ENCODE assay signal across 9 cellular contexts in genomic region chr2:69309336-69310048, GRCh38.
A peak's percentile ranks its signal among the peaks of the same experiment; 100 is the strongest.
DNase-seq lines count a peak whose midpoint lies in the region; ATAC-seq and TF ChIP-seq lines count a peak whose summit lies in the region.
"Had no signal": no experiment of that assay in that cellular context is flagged by ENCODE, and none has a peak within 500 bp of the region (broad histone marks: within the 10 kb centered on the region; RNA-seq: fewer than 3 reads in every experiment).

No MANE protein-coding gene starts in this region.

- peaks cover 2% of the 10 kb centered on the region; the same call in 1 of the 2 replicates for H3K4me1 ChIP-seq in HEK293 (ENCODE audit: control insufficient read depth, insufficient read depth, low read length)
- H3K4me1 ChIP-seq in left ventricle myocardium inferior, result peaks cover 48% of the 10 kb centered on the region

- POLR2A ChIA-PET in HEK293 (lab: Yijun Ruan, JAX), result no interaction called here
- POLR2A ChIA-PET in activated CD4-positive, alpha-beta memory T cell treated with anti-CD3 and anti-CD28 coated beads, Interleukin-2, amount 10 ng/mL, durations not matched to agents 7 days and 5 days (lab: Charles Lee), result no interaction called here

- no peak overlapping the region for H3K4me3 ChIP-seq in HEK293 (ENCODE audit: low read depth, low read length)
- H3K4me3 ChIP-seq in left ventricle myocardium inferior, result no peak overlapping the region
- H3K4me3 ChIP-seq: SJCRH30 had no signal

- no peak for TF ChIP-seq CTCF in HEK293 (tag by site-specific recombination; IDR thresholded peaks at IDR 0.05)
- TF ChIP-seq CTCF in left ventricle myocardium inferior (IDR thresholded peaks at IDR 0.05; ENCODE audit: borderline replicate concordance), result no peak

- H3K27ac ChIP-seq in HEK293 (ENCODE audit: extremely low read depth, low read depth, low read length) (no peak overlapping the region), left ventricle myocardium inferior (replicated peaks) (peak overlapping the region; percentile 68)
- H3K27ac ChIP-seq: SJCRH30 had no signal

- no peak overlapping the region for H3K4me3 Mint-ChIP-seq in T-helper 17 cell
- no peak overlapping the region for H3K4me3 Mint-ChIP-seq in activated CD4-positive, alpha-beta memory T cell treated with anti-CD3 and anti-CD28 coated beads, Interleukin-2, amount 10 ng/mL, durations not matched to agents 7 days and 5 days

- DNase-seq in T-helper 17 cell (no peak), left ventricle myocardium inferior (peak; percentile 31), smooth muscle cell of the brain vasculature (ENCODE audit: low read depth, low spot score) (peak; percentile 40), SKM-1 (lab: John Stamatoyannopoulos, UW; ENCODE audit: unreplicated experiment) (no peak), SK-N-DZ (ENCODE audit: low spot score) (no peak)
- DNase-seq in activated CD4-positive, alpha-beta memory T cell treated with anti-CD3 and anti-CD28 coated beads, Interleukin-2, amount 10 ng/mL, durations not matched to agents 7 days and 5 days, result no peak

- peaks cover 2% of the 10 kb centered on the region for H3K36me3 Mint-ChIP-seq in T-helper 17 cell (ENCODE audit: low read depth)
- no peaks in the 10 kb centered on the region for H3K36me3 Mint-ChIP-seq in activated CD4-positive, alpha-beta memory T cell treated with anti-CD3 and anti-CD28 coated beads, Interleukin-2, amount 10 ng/mL, durations not matched to agents 7 days and 5 days (ENCODE audit: low read depth)

- no peaks in the 10 kb centered on the region for H3K9me3 Mint-ChIP-seq in activated CD4-positive, alpha-beta memory T cell treated with anti-CD3 and anti-CD28 coated beads, Interleukin-2, amount 10 ng/mL, durations not matched to agents 7 days and 5 days

- intact Hi-C loops in left ventricle myocardium inferior (cut with micrococcal nuclease), result loop anchor here (5.0 kb wide), 1 partner anchor 282 kb away; no protein-coding TSS in a partner anchor

- peak overlapping the region; percentile 81 for H3K27ac Mint-ChIP-seq in T-helper 17 cell
- no peak overlapping the region for H3K27ac Mint-ChIP-seq in activated CD4-positive, alpha-beta memory T cell treated with anti-CD3 and anti-CD28 coated beads, Interleukin-2, amount 10 ng/mL, durations not matched to agents 7 days and 5 days

- H3K4me1 Mint-ChIP-seq in T-helper 17 cell, result peaks cover 34% of the 10 kb centered on the region
- H3K4me1 Mint-ChIP-seq in activated CD4-positive, alpha-beta memory T cell treated with anti-CD3 and anti-CD28 coated beads, Interleukin-2, amount 10 ng/mL, durations not matched to agents 7 days and 5 days, result peaks cover 17% of the 10 kb centered on the region

- H3K36me3 ChIP-seq in HEK293 (ENCODE audit: control insufficient read depth in 2 of 2, insufficient read depth in 1 of 2, low read length in 2 of 2) (no peaks in the 10 kb centered on the region), left ventricle myocardium inferior (peaks cover 10% of the 10 kb centered on the region)
- H3K36me3 ChIP-seq: SJCRH30 had no signal

- H3K9me3 ChIP-seq in HEK293 (ENCODE audit: control insufficient read depth, insufficient read depth, low read depth, low read length), result no peaks in the 10 kb centered on the region
- no peaks in the 10 kb centered on the region for H3K9me3 ChIP-seq in T-helper 17 cell (ENCODE audit: control insufficient read depth, low read length, poor library complexity, severe bottlenecking)
- H3K9me3 ChIP-seq in left ventricle myocardium inferior (replicated peaks), result peaks cover 11% of the 10 kb centered on the region

- CTCF ChIA-PET in HEK293 (lab: Yijun Ruan, JAX), result interaction anchor here (0.6 to 4.3 kb wide), 4 partner anchors 14 to 366 kb away, joined by 4 to 29 read pairs (median 20); partner anchors contain the start of gene ANTXR1
- CTCF ChIA-PET in activated CD4-positive, alpha-beta memory T cell treated with anti-CD3 and anti-CD28 coated beads, Interleukin-2, amount 10 ng/mL, durations not matched to agents 7 days and 5 days (lab: Charles Lee), result no interaction called here

- peaks cover 16% of the 10 kb centered on the region for H3K27me3 Mint-ChIP-seq in T-helper 17 cell
- peaks cover 23% of the 10 kb centered on the region for H3K27me3 Mint-ChIP-seq in activated CD4-positive, alpha-beta memory T cell treated with anti-CD3 and anti-CD28 coated beads, Interleukin-2, amount 10 ng/mL, durations not matched to agents 7 days and 5 days

- peak; percentile 9 for ATAC-seq in T-helper 17 cell
- ATAC-seq in HG02852 (IDR thresholded peaks at IDR 0.05; ENCODE audit: unreplicated experiment), result no peak

- H3K27me3 ChIP-seq in left ventricle myocardium inferior (ENCODE audit: low read depth), result peaks cover 18% of the 10 kb centered on the region
- H3K27me3 ChIP-seq: SJCRH30 had no signal

TF ChIP-seq in HEK293, 187 proteins besides CTCF, POLR2A, EP300 and RAD21:
- no peak for TF ChIP-seq WT1 (tag by site-specific recombination; IDR thresholded peaks at IDR 0.05)
- no peak for TF ChIP-seq PRDM1 (tag by site-specific recombination; IDR thresholded peaks at IDR 0.05)
- no peak for TF ChIP-seq SETDB1 (IDR thresholded peaks at IDR 0.05; ENCODE audit: insufficient read length, low read length)
- TF ChIP-seq, protein P1, sequence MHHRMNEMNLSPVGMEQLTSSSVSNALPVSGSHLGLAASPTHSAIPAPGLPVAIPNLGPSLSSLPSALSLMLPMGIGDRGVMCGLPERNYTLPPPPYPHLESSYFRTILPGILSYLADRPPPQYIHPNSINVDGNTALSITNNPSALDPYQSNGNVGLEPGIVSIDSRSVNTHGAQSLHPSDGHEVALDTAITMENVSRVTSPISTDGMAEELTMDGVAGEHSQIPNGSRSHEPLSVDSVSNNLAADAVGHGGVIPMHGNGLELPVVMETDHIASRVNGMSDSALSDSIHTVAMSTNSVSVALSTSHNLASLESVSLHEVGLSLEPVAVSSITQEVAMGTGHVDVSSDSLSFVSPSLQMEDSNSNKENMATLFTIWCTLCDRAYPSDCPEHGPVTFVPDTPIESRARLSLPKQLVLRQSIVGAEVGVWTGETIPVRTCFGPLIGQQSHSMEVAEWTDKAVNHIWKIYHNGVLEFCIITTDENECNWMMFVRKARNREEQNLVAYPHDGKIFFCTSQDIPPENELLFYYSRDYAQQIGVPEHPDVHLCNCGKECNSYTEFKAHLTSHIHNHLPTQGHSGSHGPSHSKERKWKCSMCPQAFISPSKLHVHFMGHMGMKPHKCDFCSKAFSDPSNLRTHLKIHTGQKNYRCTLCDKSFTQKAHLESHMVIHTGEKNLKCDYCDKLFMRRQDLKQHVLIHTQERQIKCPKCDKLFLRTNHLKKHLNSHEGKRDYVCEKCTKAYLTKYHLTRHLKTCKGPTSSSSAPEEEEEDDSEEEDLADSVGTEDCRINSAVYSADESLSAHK (tag by site-specific recombination; IDR thresholded peaks at IDR 0.05), result 0 out of 2 replicates have a peak, but pooled peaks have one; percentile 35
- TF ChIP-seq ZBTB21 (tag by site-specific recombination; IDR thresholded peaks at IDR 0.05), result no peak
- TF ChIP-seq ZNF121 (tag by site-specific recombination; IDR thresholded peaks at IDR 0.05), result no peak

Comparison
In these comparisons a context has a peak if more than half of its experiments do, and no peak if none do; other contexts are left out.
1. DNase-seq: peak in left ventricle myocardium inferior (single experiment) and smooth muscle cell of the brain vasculature (single experiment); none in T-helper 17 cell (0 of 3), SKM-1 (single experiment), SK-N-DZ (single experiment) and activated CD4-positive, alpha-beta memory T cell treated with anti-CD3 and anti-CD28 coated beads, Interleukin-2, amount 10 ng/mL, durations not matched to agents 7 days and 5 days (single experiment).